13 cellular contexts compared by ENCODE assay signal in the genomic region with DNA sequence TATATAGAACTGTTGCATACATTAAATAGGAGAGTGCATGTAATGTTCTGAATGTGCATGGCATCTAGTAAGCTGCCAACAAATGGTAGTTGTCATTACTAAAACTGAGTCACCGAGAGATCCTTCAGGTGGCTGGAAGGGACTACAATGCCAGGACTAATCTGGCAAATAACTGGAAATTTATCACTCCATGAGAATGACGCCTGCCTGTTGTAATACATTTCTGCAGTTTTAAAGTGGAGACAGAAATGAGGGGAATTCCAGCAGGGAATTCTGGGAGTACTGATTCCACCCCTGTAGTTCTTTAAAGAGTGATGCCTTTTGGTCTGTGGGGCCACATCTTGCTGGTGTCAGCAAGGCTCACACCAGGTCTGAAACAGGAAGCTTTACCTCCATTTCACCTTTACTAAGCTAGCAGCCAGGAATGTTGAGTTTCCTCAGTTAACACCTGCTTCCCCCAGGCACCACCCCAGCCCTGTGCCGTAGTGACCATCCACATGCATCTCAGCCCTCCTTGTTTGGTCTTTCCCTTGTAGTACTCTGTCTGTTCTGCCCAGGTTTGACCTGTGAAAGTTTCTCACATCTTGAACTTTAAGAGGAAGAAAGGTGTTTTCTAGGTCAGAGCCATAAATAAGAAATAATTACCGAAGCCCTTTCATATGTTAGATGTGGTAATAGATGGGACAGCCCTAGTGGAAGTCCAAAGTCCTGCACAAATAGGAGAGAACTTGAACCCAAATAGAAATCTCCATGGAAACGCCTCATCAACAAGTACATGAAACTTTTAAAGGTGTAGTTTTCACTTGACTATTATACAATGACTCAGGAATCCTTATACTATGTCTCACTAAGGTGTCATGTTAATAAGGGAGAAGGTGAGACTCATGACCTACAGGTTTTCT. TPM values are rescaled to one million over a fixed set of nuclear protein-coding genes. Genes with fewer than 3 reads are reported as not detected.
A peak's percentile ranks its signal among the peaks of the same experiment; 100 is the strongest.
DNase-seq lines count a peak whose midpoint lies in the region; ATAC-seq and TF ChIP-seq lines count a peak whose summit lies in the region.
"Had no signal": no experiment of that assay in that cellular context is flagged by ENCODE, and none has a peak within 500 bp of the region (broad histone marks: within the 10 kb centered on the region; RNA-seq: fewer than 3 reads in every experiment).

No MANE protein-coding gene starts in this region.

- DNase-seq in epithelial cell of prostate (ENCODE audit: low read depth, low spot score) (no peak), omental fat pad (ENCODE audit: low spot score) (no peak), UCSD-AML1 (lab: John Stamatoyannopoulos, UW; ENCODE audit: unreplicated experiment) (no peak), cerebellum (ENCODE audit: low spot score) (no peak), midbrain (lab: John Stamatoyannopoulos, UW) (no peak)
- DNase-seq: central memory CD4-positive, alpha-beta T cell; hypothalamus; NCI-H2107; SHP77; uterus had no signal

- TF ChIP-seq CTCF in VCaP (conservative IDR thresholded peaks at IDR 0.05) (no peak), omental fat pad (IDR thresholded peaks at IDR 0.05) (no peak)

- ATAC-seq in HG03175 (IDR thresholded peaks at IDR 0.05; ENCODE audit: unreplicated experiment) (peak; percentile 53), omental fat pad (ENCODE audit: low FRiP score) (peak; percentile 53), GM21576 (IDR thresholded peaks at IDR 0.05; ENCODE audit: unreplicated experiment) (no peak)

- H3K27ac ChIP-seq in VCaP = peak overlapping the region; percentile 34
- peak overlapping the region; percentile 70 for H3K27ac ChIP-seq in epithelial cell of prostate
- H3K27ac ChIP-seq: uterus had no signal

RNA-seq across cellular contexts. Expression of gene LMOD3, which starts 56.7 kb away (rescaled TPM):
- total RNA-seq in omental fat pad (not detected), cerebellum (not detected)
